ENCODE assay signal across 2 cellular contexts in genomic region chr22:24564376-24565058, GRCh38.
TF ChIP-seq lines count a peak whose summit lies in the region.

No MANE protein-coding gene starts in this region.

TF ChIP-seq in SK-N-SH, 30 proteins besides CTCF, POLR2A, EP300 and RAD21:
- TF ChIP-seq RCOR1 (IDR thresholded peaks at IDR 0.05; ENCODE audit: low read length): 0 out of 2 replicates have a peak, but pooled peaks have one; percentile 30
- TF ChIP-seq EZH2phosphoT487 (IDR thresholded peaks at IDR 0.05; ENCODE audit: borderline replicate concordance, low read depth): no peak
- TF ChIP-seq, protein P1, sequence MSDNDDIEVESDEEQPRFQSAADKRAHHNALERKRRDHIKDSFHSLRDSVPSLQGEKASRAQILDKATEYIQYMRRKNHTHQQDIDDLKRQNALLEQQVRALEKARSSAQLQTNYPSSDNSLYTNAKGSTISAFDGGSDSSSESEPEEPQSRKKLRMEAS (IDR thresholded peaks at IDR 0.05; ENCODE audit: low read depth): no peak
- TF ChIP-seq MXI1 (IDR thresholded peaks at IDR 0.05; ENCODE audit: low read depth, low read length): peak; percentile 67; the same call in 1 of the 2 replicates
- peak; percentile 58; the same call in 1 of the 2 replicates for TF ChIP-seq GATA2 (CRISPR knock-in tag; IDR thresholded peaks at IDR 0.05)
TF ChIP-seq in SK-N-SH: peak in this region for 3.

TF ChIP-seq in SK-N-SH treated with all-trans-retinoic acid at 6 μM for 48 hours, 23 proteins besides CTCF, POLR2A, EP300 and RAD21:
- TF ChIP-seq ZFP30 (CRISPR knock-in tag; IDR thresholded peaks at IDR 0.05): no peak
- no peak for TF ChIP-seq ESRRG (CRISPR knock-in tag; IDR thresholded peaks at IDR 0.05)
- TF ChIP-seq ZNF70 (CRISPR knock-in tag; IDR thresholded peaks at IDR 0.05): no peak
- TF ChIP-seq OSR1 (CRISPR knock-in tag; IDR thresholded peaks at IDR 0.05): no peak
- TF ChIP-seq RARB (CRISPR knock-in tag; IDR thresholded peaks at IDR 0.05): no peak
- no peak for TF ChIP-seq ZNF8 (CRISPR knock-in tag; IDR thresholded peaks at IDR 0.05)
- TF ChIP-seq, protein P2, sequence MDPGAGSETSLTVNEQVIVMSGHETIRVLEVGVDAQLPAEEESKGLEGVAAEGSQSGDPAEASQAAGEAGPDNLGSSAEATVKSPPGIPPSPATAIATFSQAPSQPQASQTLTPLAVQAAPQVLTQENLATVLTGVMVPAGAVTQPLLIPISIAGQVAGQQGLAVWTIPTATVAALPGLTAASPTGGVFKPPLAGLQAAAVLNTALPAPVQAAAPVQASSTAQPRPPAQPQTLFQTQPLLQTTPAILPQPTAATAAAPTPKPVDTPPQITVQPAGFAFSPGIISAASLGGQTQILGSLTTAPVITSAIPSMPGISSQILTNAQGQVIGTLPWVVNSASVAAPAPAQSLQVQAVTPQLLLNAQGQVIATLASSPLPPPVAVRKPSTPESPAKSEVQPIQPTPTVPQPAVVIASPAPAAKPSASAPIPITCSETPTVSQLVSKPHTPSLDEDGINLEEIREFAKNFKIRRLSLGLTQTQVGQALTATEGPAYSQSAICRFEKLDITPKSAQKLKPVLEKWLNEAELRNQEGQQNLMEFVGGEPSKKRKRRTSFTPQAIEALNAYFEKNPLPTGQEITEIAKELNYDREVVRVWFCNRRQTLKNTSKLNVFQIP (CRISPR knock-in tag; IDR thresholded peaks at IDR 0.05; ENCODE audit: borderline replicate concordance, low read depth): no peak
- TF ChIP-seq TCF4 (CRISPR knock-in tag; IDR thresholded peaks at IDR 0.05; ENCODE audit: borderline replicate concordance): no peak
- no peak for TF ChIP-seq ZFP3 (CRISPR knock-in tag; IDR thresholded peaks at IDR 0.05)
- no peak for TF ChIP-seq TSHZ2 (CRISPR knock-in tag; IDR thresholded peaks at IDR 0.05)
- no peak for TF ChIP-seq ISL1 (CRISPR knock-in tag; IDR thresholded peaks at IDR 0.05)
- TF ChIP-seq TOX (CRISPR knock-in tag; IDR thresholded peaks at IDR 0.05; ENCODE audit: borderline replicate concordance): no peak
TF ChIP-seq in SK-N-SH treated with all-trans-retinoic acid at 6 μM for 48 hours: peak in this region for 0.
